8 cellular contexts compared by ENCODE assay signal in genomic region chr1:201042663-201043461, GRCh38. TPM values are rescaled to one million over a fixed set of nuclear protein-coding genes. Genes with fewer than 3 reads are reported as not detected.
DNase-seq lines count a peak whose midpoint lies in the region; ATAC-seq and TF ChIP-seq lines count a peak whose summit lies in the region.

No MANE protein-coding gene starts in this region.

- DNase-seq in NCI-H446 (lab: John Stamatoyannopoulos, UW) (peak; percentile 46 to 75), dedifferentiated amniotic fluid mesenchymal stem cell (ENCODE audit: extremely low spot score) (peak; percentile 68), lung (ENCODE audit: low spot score) (peak; percentile 65)
- DNase-seq in activated CD4-positive, alpha-beta T cell treated with anti-CD3 and anti-CD28 coated beads, Interleukin-2, amount 10 ng/mL, durations not matched to agents 24 days and 14 days, result peak; percentile 91
- peak; percentile 39 for DNase-seq in stimulated activated CD8-positive, alpha-beta memory T cell treated with anti-CD3 and anti-CD28 coated beads, Interleukin-15, amount 100 ng/mL, for 1 hour (ENCODE audit: low read depth)

- no peaks in the 10 kb centered on the region for H3K9me3 ChIP-seq in lung (ENCODE audit: control insufficient read depth in 2 of 2, insufficient read depth in 1 of 2, low read length in 1 of 2)

- no peak overlapping the region for H3K4me3 ChIP-seq in lung

- no peak overlapping the region for H3K27ac ChIP-seq in lung (ENCODE audit: low read depth in 1 of 2, low read length in 1 of 2)

- intact Hi-C loops in activated CD4-positive, alpha-beta T cell treated with anti-CD3 and anti-CD28 coated beads, Interleukin-2, amount 10 ng/mL, durations not matched to agents 24 days and 14 days (cut with micrococcal nuclease), result loop anchor here (1.0 to 2.0 kb wide), 3 partner anchors 18 to 71 kb away; no protein-coding TSS in a partner anchor

- peak; percentile 59 for ATAC-seq in HG03135 (IDR thresholded peaks at IDR 0.05; ENCODE audit: unreplicated experiment)
- ATAC-seq in lung (ENCODE audit: insufficient read depth, low FRiP score), result no peak
- no peak for ATAC-seq in GM21737 (IDR thresholded peaks at IDR 0.05; ENCODE audit: unreplicated experiment)

- no peak overlapping the region for H3K4me3 Mint-ChIP-seq in activated CD4-positive, alpha-beta T cell treated with anti-CD3 and anti-CD28 coated beads, Interleukin-2, amount 10 ng/mL, durations not matched to agents 24 days and 14 days

- no peaks in the 10 kb centered on the region for H3K36me3 ChIP-seq in lung (ENCODE audit: control insufficient read depth in 2 of 2, insufficient read depth in 2 of 2, low read length in 2 of 2)

- H3K27ac Mint-ChIP-seq in activated CD4-positive, alpha-beta T cell treated with anti-CD3 and anti-CD28 coated beads, Interleukin-2, amount 10 ng/mL, durations not matched to agents 24 days and 14 days, result no peak overlapping the region

- H3K4me1 ChIP-seq in lung (ENCODE audit: control insufficient read depth in 2 of 2, insufficient read depth in 2 of 2, low read length in 2 of 2), result no peaks in the 10 kb centered on the region

- H3K4me1 Mint-ChIP-seq in activated CD4-positive, alpha-beta T cell treated with anti-CD3 and anti-CD28 coated beads, Interleukin-2, amount 10 ng/mL, durations not matched to agents 24 days and 14 days, result peaks cover 3% of the 10 kb centered on the region

- no peaks in the 10 kb centered on the region for H3K27me3 ChIP-seq in lung (ENCODE audit: control insufficient read depth, insufficient read depth)

- no peaks in the 10 kb centered on the region for H3K36me3 Mint-ChIP-seq in activated CD4-positive, alpha-beta T cell treated with anti-CD3 and anti-CD28 coated beads, Interleukin-2, amount 10 ng/mL, durations not matched to agents 24 days and 14 days (ENCODE audit: low read depth)

- no peaks in the 10 kb centered on the region for H3K9me3 Mint-ChIP-seq in activated CD4-positive, alpha-beta T cell treated with anti-CD3 and anti-CD28 coated beads, Interleukin-2, amount 10 ng/mL, durations not matched to agents 24 days and 14 days

- TF ChIP-seq CTCF in GM12873 (IDR thresholded peaks at IDR 0.05; ENCODE audit: insufficient read depth, low read depth, low read length, missing control alignments) (peak; percentile 90), lung (IDR thresholded peaks at IDR 0.05; ENCODE audit: control extremely low read depth, extremely low read depth) (peak; percentile 86)

- 33 to 35% methylated on average over 14 of the region's 14 CpGs for WGBS in lung, 2 donors

- peaks cover 14% of the 10 kb centered on the region for H3K27me3 Mint-ChIP-seq in activated CD4-positive, alpha-beta T cell treated with anti-CD3 and anti-CD28 coated beads, Interleukin-2, amount 10 ng/mL, durations not matched to agents 24 days and 14 days

RNA-seq across cellular contexts. Expression of gene KIF21B, which starts 19.3 kb away (rescaled TPM):
- 48.3 and 49.3 TPM in 2 replicates for total RNA-seq in activated CD4-positive, alpha-beta T cell treated with anti-CD3 and anti-CD28 coated beads, Interleukin-2, amount 10 ng/mL, durations not matched to agents 24 days and 14 days
- total RNA-seq in lung, result 1 to 10 TPM; 4.2 to 7.4 TPM
- polyA plus RNA-seq in lung, result 1 to 10 TPM; 1.3 to 5.3 TPM

Comparison
In these comparisons a context has a peak if more than half of its experiments do, and no peak if none do; other contexts are left out.
1. DNase-seq: peak in every context shown above with its lines; median percentile 91 in activated CD4-positive, alpha-beta T cell treated with anti-CD3 and anti-CD28 coated beads, Interleukin-2, amount 10 ng/mL, durations not matched to agents 24 days and 14 days; 68 in dedifferentiated amniotic fluid mesenchymal stem cell; 65 in lung; 60 in NCI-H446; 39 in stimulated activated CD8-positive, alpha-beta memory T cell treated with anti-CD3 and anti-CD28 coated beads, Interleukin-15, amount 100 ng/mL, for 1 hour.